36 cellular contexts compared by ENCODE assay signal in genomic region chrX:132965461-132965860, GRCh38. TPM values are rescaled to one million over a fixed set of nuclear protein-coding genes. Genes with fewer than 3 reads are reported as not detected.
"Had no signal": no experiment of that assay in that cellular context is flagged by ENCODE, and none has a peak within 500 bp of the region (broad histone marks: within the 10 kb centered on the region; RNA-seq: fewer than 3 reads in every experiment).

No MANE protein-coding gene starts in this region.

- H3K9me3 Mint-ChIP-seq: activated naive CD4-positive, alpha-beta T cell treated with anti-CD3 and anti-CD28 coated beads for 36 hours; activated naive CD4-positive, alpha-beta T cell treated with anti-CD3 and anti-CD28 coated beads, Interleukin-2, amount 10 ng/mL, durations not matched to agents 7 days and 5 days; activated naive CD4-positive, alpha-beta T cell treated with anti-CD3 and anti-CD28 coated beads, Interleukin-2, amount 50 U/mL, for 24 hours; activated naive CD4-positive, alpha-beta T cell treated with anti-CD3 and anti-CD28 coated beads, Interleukin-2, amount 50 U/mL, for 72 hours; activated naive CD8-positive, alpha-beta T cell treated with anti-CD3 and anti-CD28 coated beads for 36 hours; activated naive CD8-positive, alpha-beta T cell treated with anti-CD3 and anti-CD28 coated beads, Interleukin-2, amount 10 ng/mL, durations not matched to agents 7 days and 5 days; activated naive CD8-positive, alpha-beta T cell treated with anti-CD3 and anti-CD28 coated beads, Interleukin-2, amount 50 U/mL, for 24 hours; activated T-cell treated with anti-CD3 and anti-CD28 coated beads, Interleukin-2, amount 50 U/mL, for 4 hours; activated T-cell treated with anti-CD3 and anti-CD28 coated beads, Interleukin-2, amount 50 U/mL, for 72 hours; activated T-helper 1 cell treated with anti-CD3 and anti-CD28 coated beads, Interleukin-12 subunit alpha, Interleukin-12 subunit beta, Interleukin-2, Interleukin-4 antibody, amounts not matched to agents 30 ng/mL and 10 ng/mL and 1 ng/mL, durations not matched to agents 14 hours and 24 hours and 36 hours; activated T-helper 17 cell treated with anti-CD3 and anti-CD28 coated beads, Interleukin-2, amount 50 U/mL, for 72 hours; activated T-helper 2 cell treated with anti-CD3 and anti-CD28 coated beads, Interferon-gamma antibody, Interleukin-2, Interleukin-4, amounts not matched to agents 10 μg/mL and 5 μg/mL and 100 μg/mL, durations not matched to agents 14 hours and 24 hours and 36 hours; brain; central memory CD8-positive, alpha-beta T cell had no signal

- H3K4me3 ChIP-seq: adrenal gland, ascending aorta, body of pancreas, breast epithelium, cardiac muscle cell had no signal

- DNase-seq: activated effector memory CD4-positive, alpha-beta T cell treated with anti-CD3 and anti-CD28 coated beads, Interleukin-2, amount 50 U/mL, for 16 hours; activated effector memory CD4-positive, alpha-beta T cell treated with Interleukin-2 at 50 U/mL for 16 hours; activated gamma-delta T cell; activated gamma-delta T cell treated with Interleukin-2 at 50 U/mL for 16 hours; activated naive CD4-positive, alpha-beta T cell; activated naive CD4-positive, alpha-beta T cell treated with anti-CD3 and anti-CD28 coated beads for 36 hours; activated naive CD4-positive, alpha-beta T cell treated with anti-CD3 and anti-CD28 coated beads, Interleukin-2, amount 10 ng/mL, durations not matched to agents 7 days and 5 days; activated naive CD4-positive, alpha-beta T cell treated with anti-CD3 and anti-CD28 coated beads, Interleukin-2, amount 50 U/mL, for 16 hours; activated naive CD4-positive, alpha-beta T cell treated with Interleukin-2 at 50 U/mL for 16 hours; activated naive CD8-positive, alpha-beta T cell treated with anti-CD3 and anti-CD28 coated beads for 36 hours; activated naive CD8-positive, alpha-beta T cell treated with anti-CD3 and anti-CD28 coated beads, Interleukin-2, amount 10 ng/mL, durations not matched to agents 7 days and 5 days; activated naive CD8-positive, alpha-beta T cell treated with anti-CD3 and anti-CD28 coated beads, Interleukin-2, amount 50 U/mL, for 24 hours; activated T-cell treated with anti-CD3 and anti-CD28 coated beads, Interleukin-2, amount 50 U/mL, for 4 hours; activated T-cell treated with anti-CD3 and anti-CD28 coated beads, Interleukin-2, amount 50 U/mL, for 48 hours; activated T-cell treated with anti-CD3 and anti-CD28 coated beads, Interleukin-2, amount 50 U/mL, for 72 hours; adrenal gland; amniotic stem cell; amygdala; anterior cingulate cortex; aorta; body of pancreas; brain microvascular endothelial cell; caudate nucleus; central memory CD4-positive, alpha-beta T cell; cerebellar nuclear complex had no signal

- H3K4me1 Mint-ChIP-seq: activated naive CD4-positive, alpha-beta T cell treated with anti-CD3 and anti-CD28 coated beads, Interleukin-2, amount 10 ng/mL, durations not matched to agents 7 days and 5 days; activated naive CD4-positive, alpha-beta T cell treated with anti-CD3 and anti-CD28 coated beads, Interleukin-2, amount 50 U/mL, for 24 hours; activated naive CD8-positive, alpha-beta T cell treated with anti-CD3 and anti-CD28 coated beads for 36 hours; activated naive CD8-positive, alpha-beta T cell treated with anti-CD3 and anti-CD28 coated beads, Interleukin-2, amount 10 ng/mL, durations not matched to agents 7 days and 5 days; activated naive CD8-positive, alpha-beta T cell treated with anti-CD3 and anti-CD28 coated beads, Interleukin-2, amount 50 U/mL, for 24 hours; activated T-helper 17 cell treated with anti-CD3 and anti-CD28 coated beads, Interleukin-2, amount 50 U/mL, for 72 hours; central memory CD8-positive, alpha-beta T cell had no signal

- H3K4me3 Mint-ChIP-seq: activated naive CD4-positive, alpha-beta T cell treated with anti-CD3 and anti-CD28 coated beads for 36 hours; activated naive CD4-positive, alpha-beta T cell treated with anti-CD3 and anti-CD28 coated beads, Interleukin-2, amount 10 ng/mL, durations not matched to agents 7 days and 5 days; activated naive CD4-positive, alpha-beta T cell treated with anti-CD3 and anti-CD28 coated beads, Interleukin-2, amount 50 U/mL, for 24 hours; activated naive CD8-positive, alpha-beta T cell; activated naive CD8-positive, alpha-beta T cell treated with anti-CD3 and anti-CD28 coated beads for 36 hours; activated naive CD8-positive, alpha-beta T cell treated with anti-CD3 and anti-CD28 coated beads, Interleukin-2, amount 10 ng/mL, durations not matched to agents 7 days and 5 days; activated naive CD8-positive, alpha-beta T cell treated with anti-CD3 and anti-CD28 coated beads, Interleukin-2, amount 50 U/mL, for 24 hours; activated T-cell treated with anti-CD3 and anti-CD28 coated beads, Interleukin-2, amount 50 U/mL, for 4 hours; activated T-cell treated with anti-CD3 and anti-CD28 coated beads, Interleukin-2, amount 50 U/mL, for 72 hours; activated T-helper 1 cell treated with anti-CD3 and anti-CD28 coated beads, Interleukin-12 subunit alpha, Interleukin-12 subunit beta, Interleukin-2, Interleukin-4 antibody, amounts not matched to agents 30 ng/mL and 10 ng/mL and 1 ng/mL, durations not matched to agents 14 hours and 24 hours and 36 hours; activated T-helper 17 cell treated with anti-CD3 and anti-CD28 coated beads, Interleukin-2, amount 50 U/mL, for 72 hours; brain; central memory CD8-positive, alpha-beta T cell had no signal

- H3K27me3 Mint-ChIP-seq: brain; central memory CD8-positive, alpha-beta T cell had no signal

- H3K9me3 ChIP-seq: adrenal gland, ascending aorta, body of pancreas, breast epithelium had no signal

- ATAC-seq: activated naive CD4-positive, alpha-beta T cell treated with anti-CD3 and anti-CD28 coated beads, Interleukin-2, amount 50 U/mL, for 72 hours; activated naive CD8-positive, alpha-beta T cell treated with anti-CD3 and anti-CD28 coated beads, Interleukin-2, amount 50 U/mL, for 24 hours; activated T-cell treated with anti-CD3 and anti-CD28 coated beads, Interleukin-2, amount 50 U/mL, for 4 hours; activated T-cell treated with anti-CD3 and anti-CD28 coated beads, Interleukin-2, amount 50 U/mL, for 72 hours; activated T-helper 17 cell treated with anti-CD3 and anti-CD28 coated beads, Interleukin-2, amount 50 U/mL, for 72 hours; body of pancreas had no signal

- H3K36me3 Mint-ChIP-seq: activated naive CD4-positive, alpha-beta T cell treated with anti-CD3 and anti-CD28 coated beads, Interleukin-2, amount 10 ng/mL, durations not matched to agents 7 days and 5 days; activated naive CD4-positive, alpha-beta T cell treated with anti-CD3 and anti-CD28 coated beads, Interleukin-2, amount 50 U/mL, for 24 hours; activated naive CD4-positive, alpha-beta T cell treated with anti-CD3 and anti-CD28 coated beads, Interleukin-2, amount 50 U/mL, for 72 hours; activated naive CD8-positive, alpha-beta T cell; activated naive CD8-positive, alpha-beta T cell treated with anti-CD3 and anti-CD28 coated beads for 36 hours; activated naive CD8-positive, alpha-beta T cell treated with anti-CD3 and anti-CD28 coated beads, Interleukin-2, amount 10 ng/mL, durations not matched to agents 7 days and 5 days; brain had no signal

- H3K4me1 ChIP-seq: adrenal gland, ascending aorta, body of pancreas, breast epithelium had no signal

- H3K27ac ChIP-seq: adrenal gland, ascending aorta, body of pancreas, brain microvascular endothelial cell, breast epithelium, cardiac muscle cell had no signal

- H3K27ac Mint-ChIP-seq: activated naive CD4-positive, alpha-beta T cell treated with anti-CD3 and anti-CD28 coated beads for 36 hours; activated naive CD4-positive, alpha-beta T cell treated with anti-CD3 and anti-CD28 coated beads, Interleukin-2, amount 10 ng/mL, durations not matched to agents 7 days and 5 days; activated naive CD4-positive, alpha-beta T cell treated with anti-CD3 and anti-CD28 coated beads, Interleukin-2, amount 50 U/mL, for 24 hours; activated naive CD4-positive, alpha-beta T cell treated with anti-CD3 and anti-CD28 coated beads, Interleukin-2, amount 50 U/mL, for 72 hours; activated naive CD8-positive, alpha-beta T cell; activated naive CD8-positive, alpha-beta T cell treated with anti-CD3 and anti-CD28 coated beads for 36 hours; activated naive CD8-positive, alpha-beta T cell treated with anti-CD3 and anti-CD28 coated beads, Interleukin-2, amount 10 ng/mL, durations not matched to agents 7 days and 5 days; activated naive CD8-positive, alpha-beta T cell treated with anti-CD3 and anti-CD28 coated beads, Interleukin-2, amount 50 U/mL, for 24 hours; activated T-cell treated with anti-CD3 and anti-CD28 coated beads, Interleukin-2, amount 50 U/mL, for 72 hours; activated T-helper 1 cell treated with anti-CD3 and anti-CD28 coated beads, Interleukin-12 subunit alpha, Interleukin-12 subunit beta, Interleukin-2, Interleukin-4 antibody, amounts not matched to agents 30 ng/mL and 10 ng/mL and 1 ng/mL, durations not matched to agents 14 hours and 24 hours and 36 hours; activated T-helper 17 cell treated with anti-CD3 and anti-CD28 coated beads, Interleukin-2, amount 50 U/mL, for 72 hours; activated T-helper 2 cell treated with anti-CD3 and anti-CD28 coated beads, Interferon-gamma antibody, Interleukin-2, Interleukin-4, amounts not matched to agents 10 μg/mL and 5 μg/mL and 100 μg/mL, durations not matched to agents 14 hours and 24 hours and 36 hours; brain had no signal

- H3K36me3 ChIP-seq: adrenal gland, ascending aorta, brain microvascular endothelial cell, breast epithelium, cardiac muscle cell had no signal

- H3K27me3 ChIP-seq: ascending aorta, body of pancreas, brain microvascular endothelial cell had no signal

RNA-seq across cellular contexts. Expression of gene HS6ST2, which starts 7.0 kb away (rescaled TPM):
- total RNA-seq: activated naive CD8-positive, alpha-beta T cell treated with anti-CD3 and anti-CD28 coated beads, Interleukin-2, amount 10 ng/mL, durations not matched to agents 7 days and 5 days; ascending aorta had no signal
